26 cellular contexts compared by ENCODE assay signal in the genomic region with DNA sequence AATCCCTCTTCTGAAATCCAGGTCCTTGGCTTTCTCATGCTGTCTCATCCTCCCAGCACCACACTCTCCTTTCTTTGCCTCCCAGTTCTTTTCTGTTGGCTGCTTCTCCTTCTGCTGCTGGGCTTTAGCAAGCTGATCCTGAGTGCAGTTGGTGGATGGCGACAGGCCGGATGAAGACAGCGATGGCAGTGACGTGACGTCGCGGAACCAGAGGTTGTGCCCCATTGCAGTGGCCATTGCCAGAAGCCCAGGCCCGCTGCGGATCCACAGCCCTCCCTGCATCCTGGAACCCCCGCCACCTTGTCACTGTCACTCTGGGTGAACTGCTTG.
A peak's percentile ranks its signal among the peaks of the same experiment; 100 is the strongest.
DNase-seq lines count a peak whose midpoint lies in the region; ATAC-seq and TF ChIP-seq lines count a peak whose summit lies in the region.
"Had no signal": no experiment of that assay in that cellular context is flagged by ENCODE, and none has a peak within 500 bp of the region (broad histone marks: within the 10 kb centered on the region; RNA-seq: fewer than 3 reads in every experiment).

No MANE protein-coding gene starts in this region.

- 92 to 98% (median 97%) methylated on average over 10 of the region's 10 CpGs for WGBS in spleen, 5 donors

- H3K27ac ChIP-seq in A673 (ENCODE audit: low read depth, low read length, poor library complexity, severe bottlenecking) (peak overlapping the region; percentile 78), WERI-Rb-1 (peak overlapping the region; percentile 93), neural progenitor cell (no peak overlapping the region), spleen (peak overlapping the region in 1 of 8 donors; percentile 56)
- H3K27ac ChIP-seq: left ventricle myocardium inferior, neutrophil, psoas muscle, tibial artery had no signal

- H3K4me3 ChIP-seq in A673 (ENCODE audit: low read depth, low read length, poor library complexity, severe bottlenecking) (no peak overlapping the region), WERI-Rb-1 (ENCODE audit: low read depth, low read length) (no peak overlapping the region), neural progenitor cell (no peak overlapping the region), spleen (no peak overlapping the region)
- H3K4me3 ChIP-seq: HAP-1, K562, mucosa of descending colon, tibial artery had no signal

- H3K36me3 ChIP-seq in A673 (ENCODE audit: insufficient read depth, low read length, poor library complexity, severe bottlenecking), result no peaks in the 10 kb centered on the region
- no peaks in the 10 kb centered on the region; the same call in 1 of the 2 replicates for H3K36me3 ChIP-seq in WERI-Rb-1
- no peaks in the 10 kb centered on the region for H3K36me3 ChIP-seq in neural progenitor cell
- H3K36me3 ChIP-seq in spleen, result peaks cover 0 to 21% (median 0%) of the 10 kb centered on the region in 6 donors
- H3K36me3 ChIP-seq: HAP-1, left ventricle myocardium inferior, neutrophil, tibial artery had no signal

- H3K9me3 ChIP-seq in A673 (ENCODE audit: low read depth, low read length, poor library complexity, severe bottlenecking) (no peaks in the 10 kb centered on the region), WERI-Rb-1 (ENCODE audit: severe bottlenecking) (no peaks in the 10 kb centered on the region), neural progenitor cell (ENCODE audit: low read depth) (no peaks in the 10 kb centered on the region), spleen (no peaks in the 10 kb centered on the region)
- H3K9me3 ChIP-seq: HAP-1, left ventricle myocardium inferior, mucosa of descending colon, neutrophil, psoas muscle, tibial artery had no signal

- H3K9ac ChIP-seq in neural progenitor cell, result no peak overlapping the region

- H3K27ac Mint-ChIP-seq in glutamatergic neuron (ENCODE audit: unreplicated experiment), result peak overlapping the region; percentile 97
- H3K27ac Mint-ChIP-seq in neural progenitor cell, result peak overlapping the region; percentile 96
- H3K27ac Mint-ChIP-seq: activated B cell treated with CpG ODN at 0.5 μM for 24 hours; activated T-cell treated with anti-CD3 and anti-CD28 coated beads, Interleukin-2, amount 50 U/mL, for 72 hours; stimulated activated naive CD8-positive, alpha-beta T cell treated with anti-CD3 and anti-CD28 coated beads, Interleukin-15, Interleukin-2, amounts not matched to agents 100 ng/mL and 50 ng/mL, for 24 hours had no signal

- H2AFZ ChIP-seq in neural progenitor cell (replicated peaks), result no peak overlapping the region

- no peak overlapping the region for H3K4me2 ChIP-seq in neural progenitor cell

- peak overlapping the region; percentile 81 for H3K4me3 Mint-ChIP-seq in glutamatergic neuron (ENCODE audit: unreplicated experiment)
- H3K4me3 Mint-ChIP-seq in neural progenitor cell, result peak overlapping the region; percentile 63
- H3K4me3 Mint-ChIP-seq: activated B cell treated with CpG ODN at 0.5 μM for 24 hours; central memory CD8-positive, alpha-beta T cell; stimulated activated naive CD8-positive, alpha-beta T cell treated with anti-CD3 and anti-CD28 coated beads, Interleukin-15, Interleukin-2, amounts not matched to agents 100 ng/mL and 50 ng/mL, for 24 hours had no signal

- H3K36me3 Mint-ChIP-seq in glutamatergic neuron (ENCODE audit: unreplicated experiment) (peaks cover 16% of the 10 kb centered on the region), neural progenitor cell (peaks cover 7% of the 10 kb centered on the region)

- no peak for TF ChIP-seq POLR2A in spleen (IDR thresholded peaks at IDR 0.05)

- peaks cover 7% of the 10 kb centered on the region for H3F3A ChIP-seq in neural progenitor cell (ENCODE audit: low read depth)

- no TSS peak for BruUV-seq in A673 (replicated peaks; lab: Mats Ljungman, UMichigan)

- H3K27me3 ChIP-seq in A673 (replicated peaks; ENCODE audit: insufficient read depth, low read depth, low read length, poor library complexity) (no peaks in the 10 kb centered on the region), WERI-Rb-1 (ENCODE audit: insufficient read depth, low read depth, severe bottlenecking) (no peaks in the 10 kb centered on the region), neural progenitor cell (no peaks in the 10 kb centered on the region), spleen (replicated peaks in 1 of 7) (no peaks in the 10 kb centered on the region)
- H3K27me3 ChIP-seq: neutrophil, tibial artery had no signal

- ATAC-seq in HG02885 (IDR thresholded peaks at IDR 0.05; ENCODE audit: poor library complexity, unreplicated experiment), result no peak
- ATAC-seq: activated T-cell treated with anti-CD3 and anti-CD28 coated beads, Interleukin-2, amount 50 U/mL, for 72 hours; K562; mucosa of descending colon had no signal

- H3K79me2 ChIP-seq in neural progenitor cell (ENCODE audit: low read depth), result no peaks in the 10 kb centered on the region

- no peak for TF ChIP-seq CTCF in A673 (conservative IDR thresholded peaks at IDR 0.05; ENCODE audit: low read depth, low read length)
- TF ChIP-seq CTCF in WERI-Rb-1 (IDR thresholded peaks at IDR 0.05; ENCODE audit: low read depth, low read length), result no peak
- no peak for TF ChIP-seq CTCF in glutamatergic neuron (IDR thresholded peaks at IDR 0.05; ENCODE audit: partially characterized antibody, unreplicated experiment)
- no peak for TF ChIP-seq CTCF in neural progenitor cell (IDR thresholded peaks at IDR 0.05)
- no peak for TF ChIP-seq CTCF in spleen (IDR thresholded peaks at IDR 0.05 in 8 of 11, conservative IDR thresholded peaks at IDR 0.05 in 3 of 11)

- peaks cover 52% of the 10 kb centered on the region for H3K4me1 Mint-ChIP-seq in glutamatergic neuron (ENCODE audit: low read depth, unreplicated experiment)
- H3K4me1 Mint-ChIP-seq in neural progenitor cell, result peaks cover 57% of the 10 kb centered on the region

- CTCF ChIA-PET in A673 (lab: Charles Lee), result no interaction called here

- H3K4me1 ChIP-seq in A673 (ENCODE audit: insufficient read depth, low read length, poor library complexity, severe bottlenecking) (peaks cover 10% of the 10 kb centered on the region), neural progenitor cell (peaks cover 16% of the 10 kb centered on the region), spleen (peaks cover 0 to 17% (median 14%) of the 10 kb centered on the region in 6 donors)

- DNase-seq in A673 (ENCODE audit: low spot score) (no peak), WERI-Rb-1 (no peak), glutamatergic neuron (no peak), neural progenitor cell (ENCODE audit: low spot score) (no peak), Ammon's horn (ENCODE audit: low spot score) (no peak), anterior cingulate cortex (lab: John Stamatoyannopoulos, UW) (no peak), spleen (no peak)
- DNase-seq: ACHN; activated B cell treated with CpG ODN at 0.5 μM for 24 hours; activated CD4-positive, alpha-beta T cell treated with anti-CD3 and anti-CD28 coated beads, Interleukin-2, amount 50 U/mL, for 4 hours; activated naive CD4-positive, alpha-beta T cell treated with anti-CD3 and anti-CD28 coated beads, Interleukin-2, amount 50 U/mL, for 16 hours; activated T-cell treated with anti-CD3 and anti-CD28 coated beads, Interleukin-2, amount 50 U/mL, for 72 hours; left ventricle myocardium inferior; mucosa of descending colon; NCI-H1105 treated with DMSO at 0.1 percent for 48 hours; NCI-H1930; NCI-H526 treated with DMSO at 0.1 percent for 48 hours; psoas muscle; SHP77; tibial artery had no signal

- H3K9me3 Mint-ChIP-seq in glutamatergic neuron (ENCODE audit: unreplicated experiment) (peaks cover 21% of the 10 kb centered on the region), neural progenitor cell (peaks cover 3% of the 10 kb centered on the region)
- H3K9me3 Mint-ChIP-seq: activated B cell treated with CpG ODN at 0.5 μM for 24 hours; activated T-cell treated with anti-CD3 and anti-CD28 coated beads, Interleukin-2, amount 50 U/mL, for 72 hours; central memory CD8-positive, alpha-beta T cell; stimulated activated naive CD8-positive, alpha-beta T cell treated with anti-CD3 and anti-CD28 coated beads, Interleukin-15, Interleukin-2, amounts not matched to agents 100 ng/mL and 50 ng/mL, for 24 hours had no signal

- intact Hi-C loops in A673 (cut with micrococcal nuclease; ENCODE audit: unreplicated experiment), result loop anchor here (2.0 kb wide), 1 partner anchor 302 kb away; no protein-coding TSS in a partner anchor
- intact Hi-C loops in spleen (cut with DNase I; ENCODE audit: low total_unique reads), result loop anchor here (10.0 kb wide), 2 partner anchors 108 to 298 kb away; no protein-coding TSS in a partner anchor

- peaks cover 48% of the 10 kb centered on the region for H4K20me1 ChIP-seq in neural progenitor cell (ENCODE audit: low read depth)

- POLR2A ChIA-PET in A673 (lab: Charles Lee; ENCODE audit: low non-redundant PET), result no interaction called here

- H3K27me3 Mint-ChIP-seq in glutamatergic neuron (ENCODE audit: unreplicated experiment), result peaks cover 15% of the 10 kb centered on the region
- peaks cover 6% of the 10 kb centered on the region for H3K27me3 Mint-ChIP-seq in neural progenitor cell (ENCODE audit: insufficient read depth, low read depth)
- H3K27me3 Mint-ChIP-seq: activated B cell treated with CpG ODN at 0.5 μM for 24 hours; central memory CD8-positive, alpha-beta T cell; stimulated activated naive CD8-positive, alpha-beta T cell treated with anti-CD3 and anti-CD28 coated beads, Interleukin-15, Interleukin-2, amounts not matched to agents 100 ng/mL and 50 ng/mL, for 24 hours had no signal
